13 cellular contexts compared by ENCODE assay signal in genomic region chr2:203578511-203579130, GRCh38. TPM values are rescaled to one million over a fixed set of nuclear protein-coding genes. Genes with fewer than 3 reads are reported as not detected.
DNase-seq lines count a peak whose midpoint lies in the region; ATAC-seq, FAIRE-seq and TF ChIP-seq lines count a peak whose summit lies in the region.
"Had no signal": no experiment of that assay in that cellular context is flagged by ENCODE, and none has a peak within 500 bp of the region (broad histone marks: within the 10 kb centered on the region; RNA-seq: fewer than 3 reads in every experiment).

No MANE protein-coding gene starts in this region.

- H3K27ac ChIP-seq in RWPE2 (ENCODE audit: poor library complexity, severe bottlenecking), result peak overlapping the region; percentile 76
- peak overlapping the region in 4 of 5 donors; percentile 31 to 90 (median 74) for H3K27ac ChIP-seq in stomach

- TF ChIP-seq POLR2A in stomach (IDR thresholded peaks at IDR 0.05), result no peak

- TF ChIP-seq EP300 in stomach (IDR thresholded peaks at IDR 0.05), result no peak

- WGBS in stomach, 5 donors, result 55 to 71% (median 62%) methylated on average over 2 of the region's 2 CpGs

- H3K4me3 ChIP-seq in RWPE2 (ENCODE audit: severe bottlenecking), result no peak overlapping the region
- no peak overlapping the region for H3K4me3 ChIP-seq in stomach

- H3K9me3 ChIP-seq in RWPE2 (ENCODE audit: severe bottlenecking), result peaks cover 3% of the 10 kb centered on the region
- no peaks in the 10 kb centered on the region for H3K9me3 ChIP-seq in stomach

- FAIRE-seq in islet of Langerhans (lab: Jason Lieb, UNC), result peak; percentile 47
- FAIRE-seq: A204.1 had no signal

- DNase-seq in NCI-H510A treated with DMSO at 0.1 percent for 48 hours (lab: John Stamatoyannopoulos, UW), result peak; percentile 82
- no peak for DNase-seq in NCI-H510A (lab: John Stamatoyannopoulos, UW)
- DNase-seq in RWPE2 (ENCODE audit: low spot score), result no peak
- no peak for DNase-seq in stomach
- DNase-seq in activated effector memory CD4-positive, alpha-beta T cell treated with anti-CD3 and anti-CD28 coated beads, Interleukin-2, amount 50 U/mL, for 16 hours, result no peak
- DNase-seq in activated CD4-positive, CD25-positive, alpha-beta regulatory T cell treated with anti-CD3 and anti-CD28 coated beads, Interleukin-2, amount 50 U/mL, for 72 hours, result no peak
- no peak for DNase-seq in left lobe of liver (ENCODE audit: low spot score)
- DNase-seq: KBM-7, NCI-H1694 treated with DMSO at 0.1 percent for 48 hours, substantia nigra had no signal

- H3K4me1 ChIP-seq in RWPE2 (ENCODE audit: insufficient read depth, poor library complexity, severe bottlenecking) (peaks cover 39% of the 10 kb centered on the region), stomach (peaks cover 26 to 52% (median 42%) of the 10 kb centered on the region in 4 donors)

- no peak for TF ChIP-seq CTCF in RWPE2 (IDR thresholded peaks at IDR 0.05; ENCODE audit: poor library complexity, severe bottlenecking)
- no peak for TF ChIP-seq CTCF in stomach (IDR thresholded peaks at IDR 0.05)

- ATAC-seq in RWPE2 (ENCODE audit: low read depth), result peak; percentile 49
- no peak for ATAC-seq in left lobe of liver
- ATAC-seq: sciatic nerve had no signal

- H3K27me3 ChIP-seq in RWPE2 (ENCODE audit: insufficient read depth, poor library complexity, severe bottlenecking), result no peaks in the 10 kb centered on the region
- H3K27me3 ChIP-seq in stomach, result no peaks in the 10 kb centered on the region

- intact Hi-C loops in stomach (cut with DNase I; ENCODE audit: low total_unique reads), result no loop called here

- no peaks in the 10 kb centered on the region for H3K36me3 ChIP-seq in RWPE2 (ENCODE audit: low read depth)
- no peaks in the 10 kb centered on the region for H3K36me3 ChIP-seq in stomach

RNA-seq across cellular contexts. Expression of gene RAPH1, which starts 43.5 kb away (rescaled TPM):
- total RNA-seq in stomach, result 1,000 to 10,000 TPM in 1 of 5 donors, 100 to 1,000 TPM in 1, 10 to 100 TPM in 2, 1 to 10 TPM in 1; 4.7 to 1,062 (median 44.6) TPM
- polyA plus RNA-seq in stomach, result 1 to 10 TPM; 2.5 to 3.7 (median 3.5) TPM
- 85.7 TPM for total RNA-seq in left lobe of liver
